ENCODE assay signal across 7 cellular contexts in genomic region chr3:171469376-171469775, GRCh38.
"Had no signal": no experiment of that assay in that cellular context is flagged by ENCODE, and none has a peak within 500 bp of the region (broad histone marks: within the 10 kb centered on the region; RNA-seq: fewer than 3 reads in every experiment).

No MANE protein-coding gene starts in this region.

- DNase-seq: GDM1, GF-D8 had no signal

- H3K4me3 ChIP-seq: GM12878 had no signal

- FAIRE-seq: G401.6, GM12878, GM12891, GM12892, GM19239 had no signal

- ATAC-seq: GM12878 had no signal
